15 cellular contexts compared by ENCODE assay signal in the genomic region with DNA sequence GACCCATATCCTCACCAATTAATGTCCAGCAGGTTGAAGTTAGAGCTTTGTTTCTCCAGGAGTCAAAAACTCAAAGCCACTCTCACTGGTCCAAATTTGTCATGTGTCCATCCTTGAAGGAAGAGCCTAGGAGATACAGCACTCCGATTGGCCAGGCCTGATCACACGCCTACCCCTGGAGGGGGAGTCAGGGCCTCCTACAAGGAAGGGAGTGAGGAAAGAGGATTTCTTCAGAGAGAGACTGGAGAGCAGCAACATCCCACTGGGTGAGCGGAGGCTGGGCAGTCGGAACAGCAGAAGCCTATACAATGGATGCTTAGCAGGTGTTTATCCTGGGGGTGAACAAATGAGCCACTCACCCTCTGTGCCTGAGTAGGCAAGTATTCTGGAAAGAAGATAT.
"Had no signal": no experiment of that assay in that cellular context is flagged by ENCODE, and none has a peak within 500 bp of the region (broad histone marks: within the 10 kb centered on the region; RNA-seq: fewer than 3 reads in every experiment).

No MANE protein-coding gene starts in this region.

- H3K27me3 ChIP-seq: ascending aorta had no signal

- H3K36me3 ChIP-seq: ascending aorta, lower lobe of right lung, stomach, thoracic aorta had no signal

- H3K4me1 ChIP-seq: ascending aorta, lower lobe of right lung, stomach had no signal

- H3K4me3 ChIP-seq: ascending aorta, lower lobe of right lung, stomach, thoracic aorta had no signal

- DNase-seq: activated CD4-positive, alpha-beta T cell treated with anti-CD3 and anti-CD28 coated beads for 4 hours; activated CD8-positive, alpha-beta memory T cell treated with anti-CD3 and anti-CD28 coated beads, Interleukin-2, amount 50 U/mL, for 48 hours; activated CD8-positive, alpha-beta T cell treated with anti-CD3 and anti-CD28 coated beads for 36 hours; activated naive CD4-positive, alpha-beta T cell; left cardiac atrium; lower lobe of right lung; midbrain; naive B cell; stimulated activated CD4-positive, alpha-beta T cell treated with anti-CD3 and anti-CD28 coated beads, Interleukin-4, amount 100 ng/mL, for 24 hours; stomach; T-cell; T1000 had no signal

- H3K9me3 ChIP-seq: ascending aorta, lower lobe of right lung, stomach, thoracic aorta had no signal

- ATAC-seq: activated CD8-positive, alpha-beta T cell treated with anti-CD3 and anti-CD28 coated beads for 36 hours; left cardiac atrium; lower lobe of right lung; T-cell had no signal

- H3K27ac ChIP-seq: ascending aorta, lower lobe of right lung, stomach, thoracic aorta, VCaP had no signal
